ENCODE assay signal across 1 cellular context in genomic region chr12:124609041-124609984, GRCh38.
TF ChIP-seq lines count a peak whose summit lies in the region.

No MANE protein-coding gene starts in this region.

TF ChIP-seq in K562, 482 proteins besides CTCF, POLR2A, EP300 and RAD21 (continued from another document):
- TF ChIP-seq ZC3H8 (IDR thresholded peaks at IDR 0.05) (no peak), PREB (CRISPR knock-in tag; IDR thresholded peaks at IDR 0.05) (no peak), TCFL5 (CRISPR knock-in tag; conservative IDR thresholded peaks at IDR 0.05) (no peak)
